18 cellular contexts compared by ENCODE assay signal in genomic region chr3:35505181-35505580, GRCh38.
DNase-seq lines count a peak whose midpoint lies in the region; ATAC-seq, FAIRE-seq and TF ChIP-seq lines count a peak whose summit lies in the region.
"Had no signal": no experiment of that assay in that cellular context is flagged by ENCODE, and none has a peak within 500 bp of the region (broad histone marks: within the 10 kb centered on the region; RNA-seq: fewer than 3 reads in every experiment).

No MANE protein-coding gene starts in this region.

- no peak for TF ChIP-seq POLR2A in HepG2 (IDR thresholded peaks at IDR 0.05; ENCODE audit: insufficient read depth in 1 of 2, low read depth in 2 of 2, low read length in 2 of 2)

- H3K4me1 Mint-ChIP-seq in nephron (peaks cover 33% of the 10 kb centered on the region), T-helper 17 cell (no peaks in the 10 kb centered on the region)
- H3K4me1 Mint-ChIP-seq: activated CD4-positive, alpha-beta T cell treated with anti-CD3 and anti-CD28 coated beads, Interleukin-2, amount 10 ng/mL, durations not matched to agents 24 days and 14 days had no signal

- no TSS peak for BruUV-seq in HepG2 (replicated peaks; lab: Mats Ljungman, UMichigan)

- H3K4me3 Mint-ChIP-seq in nephron (no peak overlapping the region), T-helper 17 cell (no peak overlapping the region)
- H3K4me3 Mint-ChIP-seq: activated CD4-positive, alpha-beta T cell treated with anti-CD3 and anti-CD28 coated beads, Interleukin-2, amount 10 ng/mL, durations not matched to agents 24 days and 14 days; T-helper 1 cell treated with Interleukin-12 subunit alpha and Interleukin-12 subunit beta and Interleukin-4 antibody, amounts not matched to agents 30 μg/mL and 1 μg/mL, for 36 hours had no signal

- WGBS in HepG2 (ENCODE audit: low lambda C conversion rate) = 40% methylated on average over 2 of the region's 7 CpGs

- H3K9me3 ChIP-seq in BLaER1 = no peaks in the 10 kb centered on the region
- H3K9me3 ChIP-seq in HUES48 (ENCODE audit: control insufficient read depth, insufficient read depth, low read length) = no peaks in the 10 kb centered on the region
- H3K9me3 ChIP-seq in WERI-Rb-1 (ENCODE audit: severe bottlenecking) = peaks cover 3% of the 10 kb centered on the region
- H3K9me3 ChIP-seq in HepG2 (ENCODE audit: low read length) = no peaks in the 10 kb centered on the region; the same call in 1 of the 2 replicates
- no peaks in the 10 kb centered on the region for H3K9me3 ChIP-seq in T-helper 17 cell (ENCODE audit: control insufficient read depth, low read length, poor library complexity, severe bottlenecking)
- H3K9me3 ChIP-seq: transverse colon had no signal

- H3K4me3 ChIP-seq in BLaER1 = peak overlapping the region; percentile 36; the same call in 1 of the 2 replicates
- H3K4me3 ChIP-seq in HUES48 (ENCODE audit: low read depth, low read length) = no peak overlapping the region
- no peak overlapping the region for H3K4me3 ChIP-seq in WERI-Rb-1 (ENCODE audit: low read depth, low read length)
- H3K4me3 ChIP-seq in HepG2 (replicated peaks in 1 of 3; ENCODE audit: insufficient read depth in 1 of 3, low read depth in 2 of 3, low read length in 3 of 3) = no peak overlapping the region
- H3K4me3 ChIP-seq: transverse colon had no signal

- H2AFZ ChIP-seq in HepG2 (ENCODE audit: low read length) = no peak overlapping the region

- H3K4me1 ChIP-seq in BLaER1 = peaks cover 14% of the 10 kb centered on the region
- peaks cover 11% of the 10 kb centered on the region for H3K4me1 ChIP-seq in HUES48 (ENCODE audit: control insufficient read depth, insufficient read depth, low read length)
- H3K4me1 ChIP-seq in HepG2 (ENCODE audit: insufficient read depth, low read length) = no peaks in the 10 kb centered on the region
- H3K4me1 ChIP-seq: transverse colon had no signal

- no peaks in the 10 kb centered on the region for H3K79me2 ChIP-seq in HepG2 (ENCODE audit: insufficient read depth, low read length)

- H3K27me3 Mint-ChIP-seq in nephron (ENCODE audit: low read depth) (peaks cover 10% of the 10 kb centered on the region), T-helper 17 cell (no peaks in the 10 kb centered on the region)
- H3K27me3 Mint-ChIP-seq: activated CD4-positive, alpha-beta T cell treated with anti-CD3 and anti-CD28 coated beads, Interleukin-2, amount 10 ng/mL, durations not matched to agents 24 days and 14 days had no signal

- H4K20me1 ChIP-seq in BLaER1 = no peaks in the 10 kb centered on the region
- no peaks in the 10 kb centered on the region for H4K20me1 ChIP-seq in HepG2 (ENCODE audit: insufficient read depth, low read length)

- no peaks in the 10 kb centered on the region for H3K36me3 Mint-ChIP-seq in nephron (ENCODE audit: low read depth)
- H3K36me3 Mint-ChIP-seq in T-helper 17 cell (ENCODE audit: low read depth) = no peaks in the 10 kb centered on the region

- H3K27ac Mint-ChIP-seq in nephron (peak overlapping the region; percentile 61 to 91 (median 86)), T-helper 17 cell (no peak overlapping the region)
- H3K27ac Mint-ChIP-seq: activated CD4-positive, alpha-beta T cell treated with anti-CD3 and anti-CD28 coated beads, Interleukin-2, amount 10 ng/mL, durations not matched to agents 24 days and 14 days; T-helper 1 cell treated with Interleukin-12 subunit alpha and Interleukin-12 subunit beta and Interleukin-4 antibody, amounts not matched to agents 30 μg/mL and 1 μg/mL, for 36 hours had no signal

- no peaks in the 10 kb centered on the region for H3K27me3 ChIP-seq in BLaER1
- no peaks in the 10 kb centered on the region for H3K27me3 ChIP-seq in HUES48 (ENCODE audit: control insufficient read depth, insufficient read depth, low read length)
- H3K27me3 ChIP-seq in WERI-Rb-1 (ENCODE audit: insufficient read depth, low read depth, severe bottlenecking) = no peaks in the 10 kb centered on the region
- no peaks in the 10 kb centered on the region for H3K27me3 ChIP-seq in HepG2 (ENCODE audit: control insufficient read depth in 1 of 2, insufficient read depth in 2 of 2, low read length in 2 of 2)
- H3K27me3 ChIP-seq: transverse colon had no signal

- CTCF ChIA-PET in HepG2 (lab: Yijun Ruan, JAX; ENCODE audit: low intra/inter-chr PET ratio, low total read pairs) = no interaction called here

- POLR2A ChIA-PET in HepG2 (lab: Yijun Ruan, JAX) = no interaction called here

- H3K27ac ChIP-seq in BLaER1 (peak overlapping the region; percentile 29; the same call in 1 of the 2 replicates), HUES48 (ENCODE audit: low read depth, low read length) (peak overlapping the region; percentile 32), WERI-Rb-1 (peak overlapping the region; percentile 76), HepG2 (ENCODE audit: extremely low read length, insufficient read depth, low read length) (no peak overlapping the region)
- H3K27ac ChIP-seq: transverse colon had no signal

- intact Hi-C loops in HepG2 (cut with micrococcal nuclease; ENCODE audit: unreplicated experiment) = no loop called here

- DNase-seq in WERI-Rb-1 (peak; percentile 98), HepG2 (ENCODE audit: low spot score) (no peak), T-helper 17 cell (no peak)
- DNase-seq: activated CD4-positive, alpha-beta T cell treated with anti-CD3 and anti-CD28 coated beads, Interleukin-2, amount 10 ng/mL, durations not matched to agents 24 days and 14 days; activated T-cell treated with anti-CD3 and anti-CD28 coated beads, Interleukin-2, amount 50 U/mL, for 48 hours; amniotic stem cell; cortex of kidney; mesenchymal stem cell; NCI-H226; transverse colon had no signal

- TF ChIP-seq CTCF in WERI-Rb-1 (IDR thresholded peaks at IDR 0.05; ENCODE audit: low read depth, low read length) (0 out of 2 replicates have a peak, but pooled peaks have one; percentile 5), nephron (IDR thresholded peaks at IDR 0.05; ENCODE audit: unreplicated experiment in 3 of 3) (no peak), HepG2 (CRISPR knock-in tag; IDR thresholded peaks at IDR 0.05) (no peak)

- peaks cover 14% of the 10 kb centered on the region for H3K9me3 Mint-ChIP-seq in nephron

- no peaks in the 10 kb centered on the region for H3K36me3 ChIP-seq in BLaER1
- H3K36me3 ChIP-seq in HUES48 (ENCODE audit: control insufficient read depth, insufficient read depth, low read length) = no peaks in the 10 kb centered on the region
- no peaks in the 10 kb centered on the region for H3K36me3 ChIP-seq in WERI-Rb-1
- no peaks in the 10 kb centered on the region for H3K36me3 ChIP-seq in HepG2 (replicated peaks in 1 of 2; ENCODE audit: control insufficient read depth in 1 of 2, insufficient read depth in 2 of 2, low read length in 2 of 2)
- H3K36me3 ChIP-seq: transverse colon had no signal

- FAIRE-seq in HepG2 (lab: Jason Lieb, UNC) = no peak
- FAIRE-seq: GM12891, RCC 7860 had no signal

- H3K9ac ChIP-seq in BLaER1 = no peak overlapping the region; the same call in 1 of the 2 replicates
- H3K9ac ChIP-seq in HUES48 (ENCODE audit: low read depth, low read length) = no peak overlapping the region
- H3K9ac ChIP-seq in HepG2 (ENCODE audit: insufficient read depth, low read depth, low read length) = no peak overlapping the region

- H3K4me2 ChIP-seq in BLaER1 = peak overlapping the region; percentile 75
- no peak overlapping the region for H3K4me2 ChIP-seq in HepG2 (ENCODE audit: low read depth, low read length)

- TF ChIP-seq EP300 in HepG2 (IDR thresholded peaks at IDR 0.05; ENCODE audit: low read depth in 2 of 2, low read length in 2 of 2) (no peak), HepG2 (CRISPR knock-in tag; IDR thresholded peaks at IDR 0.05; ENCODE audit: borderline replicate concordance) (no peak)

- TF ChIP-seq RAD21 in HepG2 (CRISPR knock-in tag; IDR thresholded peaks at IDR 0.05) = no peak

- no peak for ATAC-seq in HepG2
- ATAC-seq in GM21367 (IDR thresholded peaks at IDR 0.05; ENCODE audit: unreplicated experiment) = no peak
- ATAC-seq in T-helper 17 cell = no peak
- no peak for ATAC-seq in GM19023 (IDR thresholded peaks at IDR 0.05; ENCODE audit: unreplicated experiment)

- in situ Hi-C loops in HepG2 (cut with HindIII; ENCODE audit: extremely low pct_ligation_motif_present, low pct_unique_long_range_greater_than_20kb) = no loop called here

TF ChIP-seq in HepG2, 621 proteins besides CTCF, POLR2A, EP300 and RAD21 (continues in another document):
- TF ChIP-seq MNT (IDR thresholded peaks at IDR 0.05) (no peak), THYN1 (CRISPR knock-in tag; IDR thresholded peaks at IDR 0.05; ENCODE audit: borderline replicate concordance, low read depth) (no peak), HOXA3 (CRISPR knock-in tag; IDR thresholded peaks at IDR 0.05) (no peak), KDM5B (CRISPR knock-in tag; IDR thresholded peaks at IDR 0.05; ENCODE audit: borderline replicate concordance) (no peak), STAT6 (CRISPR knock-in tag; IDR thresholded peaks at IDR 0.05; ENCODE audit: borderline replicate concordance) (no peak)
